Comparison of ENCODE assay signal across 22 cellular contexts in the genomic region with DNA sequence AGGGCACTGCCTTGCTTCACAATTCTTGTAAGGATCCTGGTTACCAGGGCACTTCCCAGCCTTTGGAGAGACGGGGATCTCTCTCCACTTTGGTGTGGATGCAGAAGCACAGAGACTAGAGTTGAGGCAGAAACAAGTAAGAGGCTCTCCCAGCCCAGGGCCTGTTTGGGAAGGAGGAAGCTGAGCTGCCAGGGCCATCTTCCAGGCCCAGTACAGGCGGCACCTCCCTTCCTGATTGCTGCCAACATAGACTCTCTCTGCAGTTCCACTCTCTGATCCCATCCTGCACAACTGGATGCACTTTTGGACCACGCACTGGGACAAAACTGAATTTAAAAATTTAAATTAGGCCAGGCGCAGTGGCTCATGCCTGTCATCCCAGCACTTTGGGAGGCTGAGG. TPM values are rescaled to one million over a fixed set of nuclear protein-coding genes. Genes with fewer than 3 reads are reported as not detected.
DNase-seq lines count a peak whose midpoint lies in the region; ATAC-seq, FAIRE-seq and TF ChIP-seq lines count a peak whose summit lies in the region.
"Had no signal": no experiment of that assay in that cellular context is flagged by ENCODE, and none has a peak within 500 bp of the region (broad histone marks: within the 10 kb centered on the region; RNA-seq: fewer than 3 reads in every experiment).

No MANE protein-coding gene starts in this region.

- no peak for TF ChIP-seq RAD21 in HepG2 (CRISPR knock-in tag; IDR thresholded peaks at IDR 0.05)

- TF ChIP-seq CTCF in right lobe of liver (IDR thresholded peaks at IDR 0.05) = no peak
- TF ChIP-seq CTCF in HepG2 (CRISPR knock-in tag; IDR thresholded peaks at IDR 0.05) = no peak

- WGBS in right lobe of liver (ENCODE audit: insufficient coverage, low coverage, low lambda C conversion rate, missing lambda C conversion rate) = 20% methylated on average over 1 of the region's 4 CpGs
- WGBS in HepG2 (ENCODE audit: low lambda C conversion rate) = 61% methylated on average over 4 of the region's 4 CpGs

- H3K27ac ChIP-seq in right lobe of liver (no peak overlapping the region), HepG2 (ENCODE audit: extremely low read length, insufficient read depth, low read length) (no peak overlapping the region)
- H3K27ac ChIP-seq: C4-2B, cardiac muscle cell had no signal

- H3K9me3 Mint-ChIP-seq in effector memory CD8-positive, alpha-beta T cell = no peaks in the 10 kb centered on the region
- H3K9me3 Mint-ChIP-seq: GM23338 had no signal

- no peak overlapping the region for H2AFZ ChIP-seq in HepG2 (ENCODE audit: low read length)
- H2AFZ ChIP-seq: GM23338 had no signal

- no peaks in the 10 kb centered on the region for H3K27me3 ChIP-seq in right lobe of liver
- peaks cover 0 to 15% of the 10 kb centered on the region in 2 experiments; a peak in 4 of 5 replicates for H3K27me3 ChIP-seq in HepG2 (ENCODE audit: control insufficient read depth in 1 of 2, insufficient read depth in 2 of 2, low read length in 2 of 2)
- H3K27me3 ChIP-seq: cardiac muscle cell had no signal

- H3K4me3 Mint-ChIP-seq in effector memory CD8-positive, alpha-beta T cell = no peak overlapping the region
- H3K4me3 Mint-ChIP-seq: activated CD4-positive, alpha-beta T cell treated with anti-CD3 and anti-CD28 coated beads for 36 hours; GM23338 had no signal

- H3K36me3 ChIP-seq in right lobe of liver = no peaks in the 10 kb centered on the region
- H3K36me3 ChIP-seq in HepG2 (replicated peaks in 1 of 2; ENCODE audit: control insufficient read depth in 1 of 2, insufficient read depth in 2 of 2, low read length in 2 of 2) = no peaks in the 10 kb centered on the region
- H3K36me3 ChIP-seq: cardiac muscle cell had no signal

- H3K4me3 ChIP-seq in right lobe of liver = no peak overlapping the region
- H3K4me3 ChIP-seq in HepG2 (replicated peaks in 1 of 3; ENCODE audit: insufficient read depth in 1 of 3, low read depth in 2 of 3, low read length in 3 of 3) = no peak overlapping the region
- H3K4me3 ChIP-seq: cardiac muscle cell, GM23338 had no signal

- H3K27ac Mint-ChIP-seq in effector memory CD8-positive, alpha-beta T cell = no peak overlapping the region
- H3K27ac Mint-ChIP-seq: GM23338 had no signal

- DNase-seq in right lobe of liver (no peak), HepG2 (ENCODE audit: low spot score) (no peak), Right ventricle myocardium superior (no peak), sciatic nerve (ENCODE audit: low spot score) (no peak), NCI-H128 (lab: John Stamatoyannopoulos, UW; ENCODE audit: unreplicated experiment) (no peak), HEK293T (ENCODE audit: extremely low spot score) (no peak)
- DNase-seq in effector memory CD8-positive, alpha-beta T cell = no peak
- DNase-seq: activated CD4-positive, alpha-beta T cell treated with anti-CD3 and anti-CD28 coated beads for 36 hours; activated effector memory CD4-positive, alpha-beta T cell treated with Interleukin-2 at 50 U/mL for 16 hours; effector CD8-positive, alpha-beta T cell; NCI-H1694 treated with DMSO at 0.1 percent for 48 hours; NCI-H226; retina; stimulated activated CD4-positive, alpha-beta T cell treated with anti-CD3 and anti-CD28 coated beads, Interleukin-2, amount 100 ng/mL, for 24 hours; T-helper 9 cell had no signal

- no peak overlapping the region for H3K9ac ChIP-seq in HepG2 (ENCODE audit: insufficient read depth, low read depth, low read length)

- in situ Hi-C loops in HepG2 (cut with HindIII; ENCODE audit: extremely low pct_ligation_motif_present, low pct_unique_long_range_greater_than_20kb) = no loop called here

- H3K4me2 ChIP-seq in HepG2 (ENCODE audit: low read depth, low read length) = no peak overlapping the region
- H3K4me2 ChIP-seq: GM23338 had no signal

- intact Hi-C loops in right lobe of liver (cut with DNase I) = no loop called here
- intact Hi-C loops in HepG2 (cut with micrococcal nuclease; ENCODE audit: unreplicated experiment) = no loop called here
- intact Hi-C loops in Right ventricle myocardium superior (cut with DNase I) = no loop called here
- intact Hi-C loops in sciatic nerve (cut with DNase I) = no loop called here

- H3K36me3 Mint-ChIP-seq in effector memory CD8-positive, alpha-beta T cell (ENCODE audit: insufficient read depth) = peaks cover 11% of the 10 kb centered on the region

- CTCF ChIA-PET in HepG2 (lab: Yijun Ruan, JAX; ENCODE audit: low intra/inter-chr PET ratio, low total read pairs) (no interaction called here), HEK293T (lab: Yijun Ruan, JAX) (no interaction called here)

- TF ChIP-seq EP300 in HepG2 (IDR thresholded peaks at IDR 0.05; ENCODE audit: low read depth in 2 of 2, low read length in 2 of 2) (no peak), HepG2 (CRISPR knock-in tag; IDR thresholded peaks at IDR 0.05; ENCODE audit: borderline replicate concordance) (no peak)

- H3K27me3 Mint-ChIP-seq in effector memory CD8-positive, alpha-beta T cell = no peaks in the 10 kb centered on the region
- H3K27me3 Mint-ChIP-seq: activated CD4-positive, alpha-beta T cell treated with anti-CD3 and anti-CD28 coated beads for 36 hours had no signal

- POLR2A ChIA-PET in HepG2 (lab: Yijun Ruan, JAX) = no interaction called here
- POLR2A ChIA-PET in HEK293T (lab: Yijun Ruan, JAX) = no interaction called here

- no peak for TF ChIP-seq POLR2A in right lobe of liver (IDR thresholded peaks at IDR 0.05)
- TF ChIP-seq POLR2A in HepG2 (IDR thresholded peaks at IDR 0.05; ENCODE audit: insufficient read depth in 1 of 2, low read depth in 2 of 2, low read length in 2 of 2) = no peak

- H3K4me1 ChIP-seq in right lobe of liver = no peaks in the 10 kb centered on the region
- H3K4me1 ChIP-seq in HepG2 (ENCODE audit: insufficient read depth, low read length) = peaks cover 15% of the 10 kb centered on the region

- ATAC-seq in right lobe of liver (peak; percentile 39 to 48 (median 43)), HepG2 (no peak), Right ventricle myocardium superior (ENCODE audit: poor library complexity) (peak; percentile 55), sciatic nerve (peak; percentile 52), GM18519 (IDR thresholded peaks at IDR 0.05; ENCODE audit: low FRiP score, unreplicated experiment) (no peak)
- no peak for ATAC-seq in effector memory CD8-positive, alpha-beta T cell (replicated peaks)
- ATAC-seq: activated CD4-positive, alpha-beta T cell treated with anti-CD3 and anti-CD28 coated beads for 36 hours; GM23338; Panc1; SK-N-SH treated with all-trans-retinoic acid at 6 μM for 48 hours had no signal

- H4K20me1 ChIP-seq in HepG2 (ENCODE audit: insufficient read depth, low read length) = no peaks in the 10 kb centered on the region

- FAIRE-seq in HepG2 (lab: Jason Lieb, UNC) = no peak

- H3K9me3 ChIP-seq in right lobe of liver = no peaks in the 10 kb centered on the region
- no peaks in the 10 kb centered on the region for H3K9me3 ChIP-seq in HepG2 (ENCODE audit: low read length)

- BruUV-seq in HepG2 (replicated peaks; lab: Mats Ljungman, UMichigan) = no TSS peak

- no peaks in the 10 kb centered on the region for H3K79me2 ChIP-seq in HepG2 (ENCODE audit: insufficient read depth, low read length)

- peaks cover 11 to 17% of the 10 kb centered on the region in 2 donors for H3K4me1 Mint-ChIP-seq in effector memory CD8-positive, alpha-beta T cell (ENCODE audit: low read depth in 2 of 2)

RNA-seq across cellular contexts. Expression of a gene that starts 16.1 kb away (rescaled TPM):
- 1 to 10 TPM; 1.2 to 4.0 (median 2.1) TPM for total RNA-seq in right lobe of liver
- total RNA-seq in HepG2 (2016; rRNA removed; fragmentation: Illumina TruSeq; extraction: Trizol) = not detected in 2 replicates
- total RNA-seq in HepG2 (2016; cell fraction: cytosol; rRNA removed; fragmentation: Illumina TruSeq; extraction: Trizol; ENCODE audit: low read depth) = not detected in 2 replicates
- not detected in 2 replicates for total RNA-seq in HepG2 (2016; cell fraction: insoluble cytoplasmic fraction; rRNA removed; fragmentation: Illumina TruSeq; extraction: Trizol)
- total RNA-seq in HepG2 (2016; cell fraction: membrane; rRNA removed; fragmentation: Illumina TruSeq; extraction: Trizol) = not detected in 2 replicates
- total RNA-seq in HepG2 (2016; cell fraction: nucleus; rRNA removed; fragmentation: Illumina TruSeq; extraction: Trizol) = not detected in 2 replicates
- not detected in 2 replicates for polyA plus RNA-seq in HepG2 (2011; rRNA removed)
- polyA plus RNA-seq in HepG2 (2011; cell fraction: cytosol; rRNA removed) = not detected in 2 replicates
- not detected in 2 replicates for polyA plus RNA-seq in HepG2 (2011; cell fraction: nucleus; rRNA removed)
- not detected in 2 replicates for polyA plus RNA-seq in HepG2 (2012)
- polyA plus RNA-seq in HepG2 (2016; cell fraction: cytosol; fragmentation: Illumina TruSeq; extraction: Trizol; ENCODE audit: low read depth) = not detected in 2 replicates
- not detected in 2 replicates for polyA plus RNA-seq in HepG2 (2016; cell fraction: insoluble cytoplasmic fraction; fragmentation: Illumina TruSeq; extraction: Trizol; ENCODE audit: low read depth)
- polyA plus RNA-seq in HepG2 (2016; cell fraction: membrane; fragmentation: Illumina TruSeq; extraction: Trizol; ENCODE audit: low read depth) = not detected in 2 replicates
- polyA plus RNA-seq in HepG2 (2016; cell fraction: nucleus; fragmentation: Illumina TruSeq; extraction: Trizol; ENCODE audit: insufficient read depth, low read depth) = not detected in 2 replicates
- not detected in 2 replicates for polyA minus RNA-seq in HepG2 (2011; rRNA and poly(A)+ RNA removed; ENCODE audit: low replicate concordance)
- polyA minus RNA-seq in HepG2 (2011; cell fraction: cytosol; rRNA and poly(A)+ RNA removed) = not detected in 2 replicates
- not detected in 2 replicates for polyA minus RNA-seq in HepG2 (2011; cell fraction: nucleus; rRNA and poly(A)+ RNA removed)
- total RNA-seq in Right ventricle myocardium superior = 2.4 TPM
- 10.0 TPM for total RNA-seq in sciatic nerve
- total RNA-seq: MCF 10A had no signal
- polyA plus RNA-seq: cardiac muscle cell had no signal

RNA-seq across cellular contexts. Expression of a gene that starts 54.9 kb away (rescaled TPM):
- 1 to 10 TPM; 3.8 to 5.5 (median 4.4) TPM for total RNA-seq in right lobe of liver
- 12.1 and 18.4 TPM in 2 replicates for total RNA-seq in HepG2 (2016; rRNA removed; fragmentation: Illumina TruSeq; extraction: Trizol)
- 1.4 and 2.1 TPM in 2 replicates for total RNA-seq in HepG2 (2016; cell fraction: cytosol; rRNA removed; fragmentation: Illumina TruSeq; extraction: Trizol; ENCODE audit: low read depth)
- 12.2 and 16.6 TPM in 2 replicates for total RNA-seq in HepG2 (2016; cell fraction: insoluble cytoplasmic fraction; rRNA removed; fragmentation: Illumina TruSeq; extraction: Trizol)
- 9.5 and 10.4 TPM in 2 replicates for total RNA-seq in HepG2 (2016; cell fraction: membrane; rRNA removed; fragmentation: Illumina TruSeq; extraction: Trizol)
- 6.9 and 8.6 TPM in 2 replicates for total RNA-seq in HepG2 (2016; cell fraction: nucleus; rRNA removed; fragmentation: Illumina TruSeq; extraction: Trizol)
- 4.9 and 7.0 TPM in 2 replicates for polyA plus RNA-seq in HepG2 (2011; rRNA removed)
- polyA plus RNA-seq in HepG2 (2011; cell fraction: cytosol; rRNA removed) = 2.7 and 4.4 TPM in 2 replicates
- 1.4 and 1.7 TPM in 2 replicates for polyA plus RNA-seq in HepG2 (2011; cell fraction: nucleus; rRNA removed)
- 7.8 and 9.3 TPM in 2 replicates for polyA plus RNA-seq in HepG2 (2012)
- 1.4 and 1.6 TPM in 2 replicates for polyA plus RNA-seq in HepG2 (2016; cell fraction: cytosol; fragmentation: Illumina TruSeq; extraction: Trizol; ENCODE audit: low read depth)
- polyA plus RNA-seq in HepG2 (2016; cell fraction: insoluble cytoplasmic fraction; fragmentation: Illumina TruSeq; extraction: Trizol; ENCODE audit: low read depth) = 17.1 and 19.3 TPM in 2 replicates
- polyA plus RNA-seq in HepG2 (2016; cell fraction: membrane; fragmentation: Illumina TruSeq; extraction: Trizol; ENCODE audit: low read depth) = 7.4 and 8.0 TPM in 2 replicates
- polyA plus RNA-seq in HepG2 (2016; cell fraction: nucleus; fragmentation: Illumina TruSeq; extraction: Trizol; ENCODE audit: insufficient read depth, low read depth) = 8.4 and 9.2 TPM in 2 replicates
- polyA minus RNA-seq in HepG2 (2011; rRNA and poly(A)+ RNA removed; ENCODE audit: low replicate concordance) = 2.6 and 8.3 TPM in 2 replicates
- polyA minus RNA-seq in HepG2 (2011; cell fraction: cytosol; rRNA and poly(A)+ RNA removed) = 4.6 and 5.3 TPM in 2 replicates
- 4.2 and 4.5 TPM in 2 replicates for polyA minus RNA-seq in HepG2 (2011; cell fraction: nucleus; rRNA and poly(A)+ RNA removed)
- total RNA-seq in Right ventricle myocardium superior = 7.9 TPM
- 8.7 TPM for total RNA-seq in sciatic nerve

RNA-seq across cellular contexts. Expression of a gene that starts 55.0 kb away (rescaled TPM):
- total RNA-seq in right lobe of liver (1 to 10 TPM; 1.5 to 5.8 (median 4.3) TPM), HepG2 (2016; rRNA removed; fragmentation: Illumina TruSeq; extraction: Trizol) (7.7 and 16.4 TPM in 2 replicates), Right ventricle myocardium superior (7.9 TPM), sciatic nerve (13.5 TPM)
- 2.8 and 5.5 TPM in 2 replicates for total RNA-seq in HepG2 (2016; cell fraction: cytosol; rRNA removed; fragmentation: Illumina TruSeq; extraction: Trizol; ENCODE audit: low read depth)
- total RNA-seq in HepG2 (2016; cell fraction: insoluble cytoplasmic fraction; rRNA removed; fragmentation: Illumina TruSeq; extraction: Trizol) = 9.8 and 13.8 TPM in 2 replicates
- 6.5 and 7.9 TPM in 2 replicates for total RNA-seq in HepG2 (2016; cell fraction: membrane; rRNA removed; fragmentation: Illumina TruSeq; extraction: Trizol)
- 5.2 and 7.0 TPM in 2 replicates for total RNA-seq in HepG2 (2016; cell fraction: nucleus; rRNA removed; fragmentation: Illumina TruSeq; extraction: Trizol)
- polyA plus RNA-seq in HepG2 (2011; rRNA removed) = 3.5 and 4.1 TPM in 2 replicates
- 3.7 and 3.9 TPM in 2 replicates for polyA plus RNA-seq in HepG2 (2011; cell fraction: cytosol; rRNA removed)
- polyA plus RNA-seq in HepG2 (2011; cell fraction: nucleus; rRNA removed) = 2.9 and 3.9 TPM in 2 replicates
- 6.1 and 9.5 TPM in 2 replicates for polyA plus RNA-seq in HepG2 (2012)
- 3.1 and 3.4 TPM in 2 replicates for polyA plus RNA-seq in HepG2 (2016; cell fraction: cytosol; fragmentation: Illumina TruSeq; extraction: Trizol; ENCODE audit: low read depth)
- 17.3 and 18.0 TPM in 2 replicates for polyA plus RNA-seq in HepG2 (2016; cell fraction: insoluble cytoplasmic fraction; fragmentation: Illumina TruSeq; extraction: Trizol; ENCODE audit: low read depth)
- polyA plus RNA-seq in HepG2 (2016; cell fraction: membrane; fragmentation: Illumina TruSeq; extraction: Trizol; ENCODE audit: low read depth) = 5.2 and 5.5 TPM in 2 replicates
- 13.6 and 14.4 TPM in 2 replicates for polyA plus RNA-seq in HepG2 (2016; cell fraction: nucleus; fragmentation: Illumina TruSeq; extraction: Trizol; ENCODE audit: insufficient read depth, low read depth)
- 3.2 and 15.2 TPM in 2 replicates for polyA minus RNA-seq in HepG2 (2011; rRNA and poly(A)+ RNA removed; ENCODE audit: low replicate concordance)
- 1.8 and 2.3 TPM in 2 replicates for polyA minus RNA-seq in HepG2 (2011; cell fraction: cytosol; rRNA and poly(A)+ RNA removed)
- polyA minus RNA-seq in HepG2 (2011; cell fraction: nucleus; rRNA and poly(A)+ RNA removed) = 2.1 and 4.0 TPM in 2 replicates

Comparison
In these comparisons a context has a peak if more than half of its experiments do, and no peak if none do; other contexts are left out.
1. ATAC-seq: peak in right lobe of liver (4 of 4), Right ventricle myocardium superior (single experiment) and sciatic nerve (single experiment); none in HepG2 (single experiment), GM18519 (single experiment) and effector memory CD8-positive, alpha-beta T cell (single experiment).